In the genomic region with DNA sequence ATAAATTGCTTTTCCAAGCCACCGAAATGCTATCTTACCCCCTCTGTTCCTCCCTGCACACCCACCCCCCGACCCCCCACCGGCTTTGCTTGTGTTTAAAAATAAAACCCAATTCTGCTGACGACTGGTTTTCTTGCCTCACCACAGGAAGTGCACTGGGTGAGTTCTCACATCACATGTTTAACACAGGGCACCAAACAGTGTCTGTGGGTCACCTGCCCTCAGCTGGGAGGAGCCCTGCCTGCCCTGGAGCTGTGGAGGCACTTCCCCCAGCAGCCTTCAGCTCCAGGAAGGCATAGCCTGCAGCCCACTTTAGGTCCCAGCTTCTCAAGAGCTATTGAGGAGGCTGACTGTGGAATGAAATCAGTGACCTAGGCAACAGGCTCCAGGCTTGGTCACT, we compare ENCODE assay signal across 9 cellular contexts. TPM values are rescaled to one million over a fixed set of nuclear protein-coding genes. Genes with fewer than 3 reads are reported as not detected.
A peak's percentile ranks its signal among the peaks of the same experiment; 100 is the strongest.
DNase-seq lines count a peak whose midpoint lies in the region; ATAC-seq and FAIRE-seq lines count a peak whose summit lies in the region.
"Had no signal": no experiment of that assay in that cellular context is flagged by ENCODE, and none has a peak within 500 bp of the region (broad histone marks: within the 10 kb centered on the region; RNA-seq: fewer than 3 reads in every experiment).

No MANE protein-coding gene starts in this region.

- ATAC-seq in GM19035 (IDR thresholded peaks at IDR 0.05; ENCODE audit: unreplicated experiment) (peak; percentile 95), HG03060 (IDR thresholded peaks at IDR 0.05; ENCODE audit: low read depth, unreplicated experiment) (peak; percentile 80)

- intact Hi-C loops in cardiac septum (cut with DNase I) = no loop called here

- H3K36me3 ChIP-seq in effector memory CD4-positive, alpha-beta T cell (ENCODE audit: control insufficient read depth, insufficient read depth, low read length) = no peaks in the 10 kb centered on the region

- H3K4me3 ChIP-seq in effector memory CD4-positive, alpha-beta T cell (ENCODE audit: insufficient read depth, low read depth, low read length, poor library complexity, severe bottlenecking) = no peak overlapping the region

- H3K9me3 ChIP-seq in effector memory CD4-positive, alpha-beta T cell (ENCODE audit: control insufficient read depth, low read length) = no peaks in the 10 kb centered on the region

- no peak overlapping the region for H3K27ac ChIP-seq in effector memory CD4-positive, alpha-beta T cell (ENCODE audit: insufficient read depth, low read length, poor library complexity, severe bottlenecking)

- H3K27me3 ChIP-seq in effector memory CD4-positive, alpha-beta T cell (replicated peaks; ENCODE audit: control insufficient read depth, insufficient read depth, low read length, poor library complexity, severe bottlenecking) = no peaks in the 10 kb centered on the region

- H3K4me1 ChIP-seq in effector memory CD4-positive, alpha-beta T cell (ENCODE audit: control insufficient read depth, insufficient read depth, low read length, poor library complexity, severe bottlenecking) = peaks cover 4% of the 10 kb centered on the region

- no peak for FAIRE-seq in RCC 7860 (lab: Jason Lieb, UNC)
- FAIRE-seq: bronchial epithelial cell had no signal

- DNase-seq in COLO668 (lab: John Stamatoyannopoulos, UW; ENCODE audit: unreplicated experiment) (peak; percentile 3), NOMO-1 treated with dmso at 0.1 percent for 144 hours (lab: John Stamatoyannopoulos, UW; ENCODE audit: unreplicated experiment) (peak; percentile 46), RCC 7860 (ENCODE audit: low spot score) (no peak), cardiac septum (ENCODE audit: low spot score) (no peak), putamen (ENCODE audit: low spot score) (no peak)
- peak in 2 of 3 donors; percentile 23 to 38 for DNase-seq in effector memory CD4-positive, alpha-beta T cell

RNA-seq across cellular contexts. Expression of gene TMEM255A, which starts 8.8 kb away (rescaled TPM):
- total RNA-seq in cardiac septum = 0.48 TPM
- total RNA-seq: bronchial epithelial cell had no signal

RNA-seq across cellular contexts. Expression of gene ZBTB33, which starts 51.8 kb away (rescaled TPM):
- 6.5 TPM for total RNA-seq in cardiac septum

RNA-seq across cellular contexts. Expression of gene ATP1B4, which starts 59.5 kb away (rescaled TPM):
- total RNA-seq in cardiac septum = 16.9 TPM
- total RNA-seq: bronchial epithelial cell had no signal

Comparison
In these comparisons a context has a peak if more than half of its experiments do, and no peak if none do; other contexts are left out.
1. DNase-seq: peak in COLO668 (single experiment), NOMO-1 treated with dmso at 0.1 percent for 144 hours (single experiment) and effector memory CD4-positive, alpha-beta T cell (2 of 3); none in RCC 7860 (single experiment), cardiac septum (single experiment) and putamen (single experiment).